In genomic region chr12:751192-751827, GRCh38 we compare ENCODE assay signal across 8 cellular contexts. TPM values are rescaled to one million over a fixed set of nuclear protein-coding genes. Genes with fewer than 3 reads are reported as not detected.
A peak's percentile ranks its signal among the peaks of the same experiment; 100 is the strongest.
DNase-seq lines count a peak whose midpoint lies in the region; TF ChIP-seq lines count a peak whose summit lies in the region.

No MANE protein-coding gene starts in this region.

- DNase-seq in ELR (ENCODE audit: low read depth) (peak; percentile 99), GOT3 (lab: John Stamatoyannopoulos, UW) (peak; percentile 43), foreskin melanocyte (peak; percentile 95), neural progenitor cell (ENCODE audit: low spot score) (peak; percentile 98)
- DNase-seq in activated effector memory CD4-positive, alpha-beta T cell treated with anti-CD3 and anti-CD28 coated beads, Interleukin-2, amount 50 U/mL, for 16 hours, result peak; percentile 94

- peak; percentile 79 for TF ChIP-seq CTCF in Loucy (conservative IDR thresholded peaks at IDR 0.05; ENCODE audit: low read length)
- TF ChIP-seq CTCF in neural progenitor cell (IDR thresholded peaks at IDR 0.05), result peak; percentile 79

- no peak overlapping the region for H3K27ac Mint-ChIP-seq in neural progenitor cell

- H3K9me3 ChIP-seq in Loucy (ENCODE audit: insufficient read depth, low read depth, low read length), result no peaks in the 10 kb centered on the region
- H3K9me3 ChIP-seq in neural progenitor cell (ENCODE audit: low read depth), result no peaks in the 10 kb centered on the region
- no peaks in the 10 kb centered on the region for H3K9me3 ChIP-seq in stomach smooth muscle (ENCODE audit: control insufficient read depth in 2 of 2, low read length in 2 of 2)

- H3K4me3 ChIP-seq in Loucy (ENCODE audit: low read length, poor library complexity, severe bottlenecking) (peak overlapping the region; percentile 88), neural progenitor cell (peak overlapping the region; percentile 92), stomach smooth muscle (ENCODE audit: low read length in 2 of 2) (peak overlapping the region; percentile 64 to 76)

- peaks cover 27% of the 10 kb centered on the region for H3K4me1 Mint-ChIP-seq in neural progenitor cell

- H3K27me3 ChIP-seq in Loucy (ENCODE audit: insufficient read depth, low read length, poor library complexity, severe bottlenecking) (no peaks in the 10 kb centered on the region), neural progenitor cell (no peaks in the 10 kb centered on the region), stomach smooth muscle (ENCODE audit: control insufficient read depth in 1 of 2, insufficient read depth in 2 of 2, low read length in 2 of 2) (no peaks in the 10 kb centered on the region)

- no peaks in the 10 kb centered on the region for H3F3A ChIP-seq in Loucy (ENCODE audit: low read depth)
- peaks cover 24% of the 10 kb centered on the region for H3F3A ChIP-seq in neural progenitor cell (ENCODE audit: low read depth)

- peak overlapping the region; percentile 87 for H3K4me2 ChIP-seq in Loucy (ENCODE audit: low read depth, low read length, poor library complexity, severe bottlenecking)
- H3K4me2 ChIP-seq in neural progenitor cell, result peak overlapping the region; percentile 71

- peak overlapping the region; percentile 93 for H3K9ac ChIP-seq in Loucy (ENCODE audit: low read depth, low read length, poor library complexity, severe bottlenecking)
- H3K9ac ChIP-seq in neural progenitor cell, result no peak overlapping the region
- H3K9ac ChIP-seq in stomach smooth muscle (ENCODE audit: low read length in 2 of 2), result peak overlapping the region; percentile 64 to 68

- H3K79me2 ChIP-seq in Loucy (ENCODE audit: insufficient read depth, low read length) (peaks cover 52% of the 10 kb centered on the region), neural progenitor cell (ENCODE audit: low read depth) (peaks cover 38% of the 10 kb centered on the region)

- no peak overlapping the region for H3K4me3 Mint-ChIP-seq in neural progenitor cell

- H3K27ac ChIP-seq in neural progenitor cell (peak overlapping the region; percentile 60), stomach smooth muscle (ENCODE audit: low read length) (peak overlapping the region; percentile 85)

- H3K36me3 Mint-ChIP-seq in neural progenitor cell, result peaks cover 4% of the 10 kb centered on the region

- H3K4me1 ChIP-seq in Loucy (ENCODE audit: insufficient read depth, low read length, poor library complexity, severe bottlenecking), result peaks cover 30% of the 10 kb centered on the region
- peaks cover 34% of the 10 kb centered on the region for H3K4me1 ChIP-seq in neural progenitor cell
- H3K4me1 ChIP-seq in stomach smooth muscle (ENCODE audit: control insufficient read depth, insufficient read depth, low read length), result peaks cover 23% of the 10 kb centered on the region

- H3K9me2 ChIP-seq in Loucy (replicated peaks; ENCODE audit: low read depth, low read length), result no peaks in the 10 kb centered on the region

- no peaks in the 10 kb centered on the region for H3K9me3 Mint-ChIP-seq in neural progenitor cell

- no peaks in the 10 kb centered on the region for H3K36me3 ChIP-seq in Loucy (ENCODE audit: insufficient read depth, low read length)
- H3K36me3 ChIP-seq in neural progenitor cell, result no peaks in the 10 kb centered on the region
- no peaks in the 10 kb centered on the region for H3K36me3 ChIP-seq in stomach smooth muscle (ENCODE audit: control insufficient read depth in 2 of 2, insufficient read depth in 2 of 2, low read length in 2 of 2)

- H3K27me3 Mint-ChIP-seq in neural progenitor cell (ENCODE audit: insufficient read depth, low read depth), result peaks cover 4% of the 10 kb centered on the region

- peak; percentile 79 for TF ChIP-seq POLR2A in Raji (IDR thresholded peaks at IDR 0.05; ENCODE audit: insufficient read depth, low read depth, low read length)

- H2AFZ ChIP-seq in Loucy (ENCODE audit: low read length) (peak overlapping the region; percentile 71; the same call in 1 of the 2 replicates), neural progenitor cell (replicated peaks) (peak overlapping the region; percentile 60)

- H4K20me1 ChIP-seq in Loucy (ENCODE audit: insufficient read depth, low read length, poor library complexity, severe bottlenecking) (peaks cover 32% of the 10 kb centered on the region), neural progenitor cell (ENCODE audit: low read depth) (peaks cover 34% of the 10 kb centered on the region)

RNA-seq across cellular contexts. Expression of gene WNK1, which starts 1.1 kb away (rescaled TPM):
- total RNA-seq in neural progenitor cell (ENCODE audit: low replicate concordance), result 66.3 and 73.1 TPM in 2 replicates

Comparison
In these comparisons a context has a peak if more than half of its experiments do, and no peak if none do; other contexts are left out.
1. Peak in every context shown above with its lines: DNase-seq, H3K4me3 ChIP-seq and H3K27ac ChIP-seq.
2. DNase-seq: peak in every context shown above with its lines; median percentile 99 in ELR; 98 in neural progenitor cell; 95 in foreskin melanocyte; 94 in activated effector memory CD4-positive, alpha-beta T cell treated with anti-CD3 and anti-CD28 coated beads, Interleukin-2, amount 50 U/mL, for 16 hours; 43 in GOT3.